ENCODE assay signal across 11 cellular contexts in the genomic region with DNA sequence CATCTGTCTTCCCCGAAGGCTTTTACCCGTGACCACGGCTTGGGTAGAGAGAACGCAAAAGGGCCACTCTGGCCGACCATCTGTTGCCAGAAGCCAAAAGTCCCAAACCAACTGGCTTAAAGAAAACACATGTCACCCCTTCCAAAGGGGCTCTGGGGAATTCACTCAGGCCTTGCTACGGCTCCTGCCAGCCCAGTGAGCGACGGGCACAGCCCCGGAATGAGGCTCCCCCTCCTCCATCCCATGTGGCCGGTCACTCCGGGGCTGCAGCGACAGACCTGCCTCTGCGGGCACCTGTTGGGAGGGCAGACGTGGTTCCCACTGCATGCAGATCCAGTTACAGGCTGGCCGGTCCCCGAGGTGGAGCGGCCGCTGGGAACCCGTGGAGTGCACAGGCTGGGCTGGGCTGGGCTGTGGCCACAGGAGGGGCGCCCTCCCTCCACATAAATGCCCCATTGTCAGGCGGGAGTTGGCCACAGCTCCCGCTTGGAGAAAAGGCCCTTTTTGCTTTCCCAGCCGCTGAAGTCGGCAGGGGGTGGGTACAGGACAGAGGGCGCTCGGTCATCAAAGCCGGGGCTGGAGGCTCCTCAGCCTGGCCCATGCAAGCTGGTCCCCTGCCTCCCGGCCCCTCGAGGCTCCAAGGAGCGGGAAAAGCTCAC. TPM values are rescaled to one million over a fixed set of nuclear protein-coding genes. Genes with fewer than 3 reads are reported as not detected.
DNase-seq lines count a peak whose midpoint lies in the region; ATAC-seq, FAIRE-seq and TF ChIP-seq lines count a peak whose summit lies in the region.
"Had no signal": no experiment of that assay in that cellular context is flagged by ENCODE, and none has a peak within 500 bp of the region (broad histone marks: within the 10 kb centered on the region; RNA-seq: fewer than 3 reads in every experiment).

No MANE protein-coding gene starts in this region.

- peak overlapping the region; percentile 35 for H3K4me3 Mint-ChIP-seq in osteocyte (ENCODE audit: unreplicated experiment)
- H3K4me3 Mint-ChIP-seq: CD4-positive, CD25-positive, alpha-beta regulatory T cell had no signal

- peaks cover 33% of the 10 kb centered on the region for H3K4me1 Mint-ChIP-seq in osteocyte (ENCODE audit: unreplicated experiment)

- H3K27ac ChIP-seq in Panc1 (ENCODE audit: low read length) = 0 out of 2 replicates have a peak overlapping the region, but pooled peaks have one; percentile 7

- no peak for TF ChIP-seq CTCF in Panc1 (IDR thresholded peaks at IDR 0.05)
- peak; percentile 29 for TF ChIP-seq CTCF in osteocyte (IDR thresholded peaks at IDR 0.05)

- POLR2A ChIA-PET in Panc1 (lab: Charles Lee) = no interaction called here

- CTCF ChIA-PET in Panc1 (lab: Charles Lee) = no interaction called here

- no peaks in the 10 kb centered on the region for H3K9me3 Mint-ChIP-seq in osteocyte (ENCODE audit: unreplicated experiment)
- H3K9me3 Mint-ChIP-seq: activated naive CD4-positive, alpha-beta T cell treated with anti-CD3 and anti-CD28 coated beads, Interleukin-2, amount 50 U/mL, for 72 hours; CD4-positive, CD25-positive, alpha-beta regulatory T cell had no signal

- no peaks in the 10 kb centered on the region for H3K36me3 ChIP-seq in Panc1 (ENCODE audit: control insufficient read depth, insufficient read depth, low read length)

- no peak for TF ChIP-seq POLR2A in H54 (IDR thresholded peaks at IDR 0.05; ENCODE audit: low read depth, low read length)

- no peaks in the 10 kb centered on the region for H3K27me3 Mint-ChIP-seq in osteocyte (ENCODE audit: unreplicated experiment)
- H3K27me3 Mint-ChIP-seq: CD4-positive, CD25-positive, alpha-beta regulatory T cell had no signal

- BruUV-seq in Panc1 (replicated peaks; lab: Mats Ljungman, UMichigan) = no TSS peak

- ATAC-seq in Panc1 (peak; percentile 40; the same call in 1 of the 2 replicates), GM19463 (IDR thresholded peaks at IDR 0.05; ENCODE audit: unreplicated experiment) (no peak)
- no peak for ATAC-seq in stimulated activated naive CD8-positive, alpha-beta T cell treated with anti-CD3 and anti-CD28 coated beads, Interleukin-15, Interleukin-2, amounts not matched to agents 100 U/mL and 50 U/mL, for 24 hours
- ATAC-seq: activated naive CD4-positive, alpha-beta T cell treated with anti-CD3 and anti-CD28 coated beads, Interleukin-2, amount 50 U/mL, for 72 hours had no signal

- no peak overlapping the region for H3K4me3 ChIP-seq in Panc1 (ENCODE audit: low read depth in 2 of 2, low read length in 2 of 2)
- H3K4me3 ChIP-seq: smooth muscle cell had no signal

- peak; percentile 79 for DNase-seq in COLO668 (lab: John Stamatoyannopoulos, UW; ENCODE audit: unreplicated experiment)
- no peak for DNase-seq in Panc1 (ENCODE audit: low read depth, low spot score)
- peak; percentile 82 for DNase-seq in cardiac septum (ENCODE audit: low spot score)
- no peak for DNase-seq in osteocyte (ENCODE audit: extremely low spot score, unreplicated experiment)
- DNase-seq in stimulated activated naive CD8-positive, alpha-beta T cell treated with anti-CD3 and anti-CD28 coated beads, Interleukin-15, Interleukin-2, amounts not matched to agents 100 U/mL and 50 U/mL, for 24 hours = no peak
- DNase-seq in GM19240 (ENCODE audit: insufficient read length, low spot score) = no peak
- no peak for DNase-seq in H54 (ENCODE audit: insufficient read length, low spot score)
- DNase-seq: CD4-positive, CD25-positive, alpha-beta regulatory T cell had no signal

- no peaks in the 10 kb centered on the region for H3K9me3 ChIP-seq in Panc1 (ENCODE audit: control insufficient read depth, insufficient read depth, low read depth, low read length)

- FAIRE-seq in H54 (lab: Jason Lieb, UNC) = no peak

- H3K4me1 ChIP-seq in Panc1 (ENCODE audit: control insufficient read depth, insufficient read depth, low read length) = peaks cover 43% of the 10 kb centered on the region

- in situ Hi-C loops in Panc1 (cut with HindIII; ENCODE audit: low pct_unique_long_range_greater_than_20kb, low sequenced_read_pairs) = no loop called here

- peaks cover 4% of the 10 kb centered on the region for H3K36me3 Mint-ChIP-seq in osteocyte (ENCODE audit: unreplicated experiment)
- H3K36me3 Mint-ChIP-seq: activated naive CD4-positive, alpha-beta T cell treated with anti-CD3 and anti-CD28 coated beads, Interleukin-2, amount 50 U/mL, for 72 hours; CD4-positive, CD25-positive, alpha-beta regulatory T cell had no signal

- no peaks in the 10 kb centered on the region for H3K27me3 ChIP-seq in Panc1 (ENCODE audit: control insufficient read depth, insufficient read depth, low read length)

- peak overlapping the region; percentile 66 for H3K27ac Mint-ChIP-seq in osteocyte (ENCODE audit: unreplicated experiment)
- H3K27ac Mint-ChIP-seq: CD4-positive, CD25-positive, alpha-beta regulatory T cell had no signal

- intact Hi-C loops in Panc1 (cut with micrococcal nuclease; ENCODE audit: unreplicated experiment) (no loop called here), cardiac septum (cut with DNase I) (no loop called here)

RNA-seq across cellular contexts. Expression of a gene that starts 19.9 kb away (rescaled TPM):
- total RNA-seq in Panc1 (2021; ENCODE audit: unreplicated experiment) (13.4 TPM), cardiac septum (29.7 TPM), osteocyte (44.9 and 53.6 TPM in 2 replicates)
- 11.1 TPM for polyA plus RNA-seq in Panc1 (2012; ENCODE audit: insufficient read length)

RNA-seq across cellular contexts. Expression of a gene that starts 43.1 kb away (rescaled TPM):
- total RNA-seq in Panc1 (2021; ENCODE audit: unreplicated experiment) = 76.5 TPM
- 53.1 TPM for polyA plus RNA-seq in Panc1 (2012; ENCODE audit: insufficient read length)
- total RNA-seq in cardiac septum = 33.7 TPM
- total RNA-seq in osteocyte = 85.0 and 88.5 TPM in 2 replicates

Comparison
In these comparisons a context has a peak if more than half of its experiments do, and no peak if none do; other contexts are left out.
1. DNase-seq: peak in COLO668 (single experiment) and cardiac septum (single experiment); none in Panc1 (single experiment), osteocyte (single experiment), stimulated activated naive CD8-positive, alpha-beta T cell treated with anti-CD3 and anti-CD28 coated beads, Interleukin-15, Interleukin-2, amounts not matched to agents 100 U/mL and 50 U/mL, for 24 hours (single experiment), GM19240 (single experiment) and H54 (single experiment).